In genomic region chr1:45067806-45068205, GRCh38 we compare ENCODE assay signal across 29 cellular contexts.
"Had no signal": no experiment of that assay in that cellular context is flagged by ENCODE, and none has a peak within 500 bp of the region (broad histone marks: within the 10 kb centered on the region; RNA-seq: fewer than 3 reads in every experiment).

No MANE protein-coding gene starts in this region.

- H3K27ac Mint-ChIP-seq: dendritic cell treated with granulocyte-macrophage colony-stimulating factor and Interleukin-4, amounts not matched to agents 40 ng/mL and 50 ng/mL, for 4 days; effector memory CD8-positive, alpha-beta T cell; endodermal cell had no signal

- H3K27me3 ChIP-seq: colonic mucosa, dorsolateral prefrontal cortex, esophagus muscularis mucosa, esophagus squamous epithelium, foreskin keratinocyte, gastrocnemius medialis, gastroesophageal sphincter, heart left ventricle, heart right ventricle, hepatocyte had no signal

- ATAC-seq: effector memory CD8-positive, alpha-beta T cell; esophagus mucosa; foreskin keratinocyte; gastrocnemius medialis; gastroesophageal sphincter; heart left ventricle; heart right ventricle had no signal

- H3K4me3 Mint-ChIP-seq: dendritic cell treated with granulocyte-macrophage colony-stimulating factor and Interleukin-4, amounts not matched to agents 40 ng/mL and 50 ng/mL, for 4 days; effector memory CD8-positive, alpha-beta T cell; endodermal cell had no signal

- H3K9me3 Mint-ChIP-seq: dendritic cell treated with granulocyte-macrophage colony-stimulating factor and Interleukin-4, amounts not matched to agents 40 ng/mL and 50 ng/mL, for 4 days; effector memory CD8-positive, alpha-beta T cell had no signal

- H3K27me3 Mint-ChIP-seq: dendritic cell treated with granulocyte-macrophage colony-stimulating factor and Interleukin-4, amounts not matched to agents 40 ng/mL and 50 ng/mL, for 4 days; effector memory CD8-positive, alpha-beta T cell had no signal

- H3K27ac ChIP-seq: colonic mucosa, coronary artery, dorsolateral prefrontal cortex, epithelial cell of prostate, esophagus muscularis mucosa, esophagus squamous epithelium, foreskin keratinocyte, gastrocnemius medialis, gastroesophageal sphincter, heart left ventricle, heart right ventricle, hepatocyte had no signal

- H3K9me3 ChIP-seq: colonic mucosa, esophagus muscularis mucosa, esophagus squamous epithelium, gastrocnemius medialis had no signal

- H2AFZ ChIP-seq: hepatocyte had no signal

- H3K4me2 ChIP-seq: hepatocyte had no signal

- H3K4me1 ChIP-seq: colonic mucosa, esophagus muscularis mucosa, esophagus squamous epithelium, foreskin keratinocyte, gastrocnemius medialis, gastroesophageal sphincter, heart left ventricle, heart right ventricle had no signal

- FAIRE-seq: endometrium, endothelial cell of umbilical vein, frontal cortex had no signal

- DNase-seq: colonic mucosa; cortex of kidney; dermis blood vessel endothelial cell; dorsolateral prefrontal cortex; effector CD4-positive, alpha-beta T cell; effector CD8-positive, alpha-beta T cell; effector memory CD4-positive, alpha-beta T cell; effector memory CD8-positive, alpha-beta T cell; endodermal cell; erythroblast; esophagus squamous epithelium; foreskin fibroblast; foreskin keratinocyte; gastrocnemius medialis; glutamatergic neuron; head of caudate nucleus; heart left ventricle; heart right ventricle; hippocampal formation had no signal

- H3K4me1 Mint-ChIP-seq: endodermal cell had no signal

- H3K79me2 ChIP-seq: hepatocyte had no signal
